In genomic region chr20:53748821-53749402, GRCh38 we compare ENCODE assay signal across 1 cellular context.
TF ChIP-seq lines count a peak whose summit lies in the region.

No MANE protein-coding gene starts in this region.

TF ChIP-seq in GM12878, 131 proteins besides CTCF, POLR2A, EP300 and RAD21 (continued from another document):
- TF ChIP-seq EED (IDR thresholded peaks at IDR 0.05; ENCODE audit: low read depth) (0 out of 2 replicates have a peak, but pooled peaks have one; percentile 21), HDGF (IDR thresholded peaks at IDR 0.05) (peak; percentile 51), SMC3 (IDR thresholded peaks at IDR 0.05; ENCODE audit: borderline replicate concordance, low read length) (no peak), RUNX3 (IDR thresholded peaks at IDR 0.05; ENCODE audit: low read length) (peak; percentile 43; the same call in 1 of the 2 replicates), CREM (IDR thresholded peaks at IDR 0.05; ENCODE audit: low read depth) (0 out of 2 replicates have a peak, but pooled peaks have one; percentile 10), FOXK2 (IDR thresholded peaks at IDR 0.05) (no peak), HCFC1 (IDR thresholded peaks at IDR 0.05; ENCODE audit: low read length) (no peak), GATAD2B (conservative IDR thresholded peaks at IDR 0.05; ENCODE audit: low read depth) (no peak), MLLT1 (IDR thresholded peaks at IDR 0.05) (peak; percentile 87; the same call in 1 of the 2 replicates), BHLHE40 (IDR thresholded peaks at IDR 0.05; ENCODE audit: borderline replicate concordance in 1 of 2, low read depth in 2 of 2, low read length in 1 of 2) (peak in 1 of 2 experiments; percentile 11; a peak in 1 of 4 replicates), NKRF (conservative IDR thresholded peaks at IDR 0.05) (0 out of 2 replicates have a peak, but pooled peaks have one; percentile 28)
- TF ChIP-seq, protein P1, sequence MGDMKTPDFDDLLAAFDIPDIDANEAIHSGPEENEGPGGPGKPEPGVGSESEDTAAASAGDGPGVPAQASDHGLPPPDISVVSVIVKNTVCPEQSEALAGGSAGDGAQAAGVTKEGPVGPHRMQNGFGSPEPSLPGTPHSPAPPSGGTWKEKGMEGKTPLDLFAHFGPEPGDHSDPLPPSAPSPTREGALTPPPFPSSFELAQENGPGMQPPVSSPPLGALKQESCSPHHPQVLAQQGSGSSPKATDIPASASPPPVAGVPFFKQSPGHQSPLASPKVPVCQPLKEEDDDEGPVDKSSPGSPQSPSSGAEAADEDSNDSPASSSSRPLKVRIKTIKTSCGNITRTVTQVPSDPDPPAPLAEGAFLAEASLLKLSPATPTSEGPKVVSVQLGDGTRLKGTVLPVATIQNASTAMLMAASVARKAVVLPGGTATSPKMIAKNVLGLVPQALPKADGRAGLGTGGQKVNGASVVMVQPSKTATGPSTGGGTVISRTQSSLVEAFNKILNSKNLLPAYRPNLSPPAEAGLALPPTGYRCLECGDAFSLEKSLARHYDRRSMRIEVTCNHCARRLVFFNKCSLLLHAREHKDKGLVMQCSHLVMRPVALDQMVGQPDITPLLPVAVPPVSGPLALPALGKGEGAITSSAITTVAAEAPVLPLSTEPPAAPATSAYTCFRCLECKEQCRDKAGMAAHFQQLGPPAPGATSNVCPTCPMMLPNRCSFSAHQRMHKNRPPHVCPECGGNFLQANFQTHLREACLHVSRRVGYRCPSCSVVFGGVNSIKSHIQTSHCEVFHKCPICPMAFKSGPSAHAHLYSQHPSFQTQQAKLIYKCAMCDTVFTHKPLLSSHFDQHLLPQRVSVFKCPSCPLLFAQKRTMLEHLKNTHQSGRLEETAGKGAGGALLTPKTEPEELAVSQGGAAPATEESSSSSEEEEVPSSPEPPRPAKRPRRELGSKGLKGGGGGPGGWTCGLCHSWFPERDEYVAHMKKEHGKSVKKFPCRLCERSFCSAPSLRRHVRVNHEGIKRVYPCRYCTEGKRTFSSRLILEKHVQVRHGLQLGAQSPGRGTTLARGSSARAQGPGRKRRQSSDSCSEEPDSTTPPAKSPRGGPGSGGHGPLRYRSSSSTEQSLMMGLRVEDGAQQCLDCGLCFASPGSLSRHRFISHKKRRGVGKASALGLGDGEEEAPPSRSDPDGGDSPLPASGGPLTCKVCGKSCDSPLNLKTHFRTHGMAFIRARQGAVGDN (IDR thresholded peaks at IDR 0.05) = peak; percentile 31; the same call in 1 of the 2 replicates
- TF ChIP-seq, protein P2, sequence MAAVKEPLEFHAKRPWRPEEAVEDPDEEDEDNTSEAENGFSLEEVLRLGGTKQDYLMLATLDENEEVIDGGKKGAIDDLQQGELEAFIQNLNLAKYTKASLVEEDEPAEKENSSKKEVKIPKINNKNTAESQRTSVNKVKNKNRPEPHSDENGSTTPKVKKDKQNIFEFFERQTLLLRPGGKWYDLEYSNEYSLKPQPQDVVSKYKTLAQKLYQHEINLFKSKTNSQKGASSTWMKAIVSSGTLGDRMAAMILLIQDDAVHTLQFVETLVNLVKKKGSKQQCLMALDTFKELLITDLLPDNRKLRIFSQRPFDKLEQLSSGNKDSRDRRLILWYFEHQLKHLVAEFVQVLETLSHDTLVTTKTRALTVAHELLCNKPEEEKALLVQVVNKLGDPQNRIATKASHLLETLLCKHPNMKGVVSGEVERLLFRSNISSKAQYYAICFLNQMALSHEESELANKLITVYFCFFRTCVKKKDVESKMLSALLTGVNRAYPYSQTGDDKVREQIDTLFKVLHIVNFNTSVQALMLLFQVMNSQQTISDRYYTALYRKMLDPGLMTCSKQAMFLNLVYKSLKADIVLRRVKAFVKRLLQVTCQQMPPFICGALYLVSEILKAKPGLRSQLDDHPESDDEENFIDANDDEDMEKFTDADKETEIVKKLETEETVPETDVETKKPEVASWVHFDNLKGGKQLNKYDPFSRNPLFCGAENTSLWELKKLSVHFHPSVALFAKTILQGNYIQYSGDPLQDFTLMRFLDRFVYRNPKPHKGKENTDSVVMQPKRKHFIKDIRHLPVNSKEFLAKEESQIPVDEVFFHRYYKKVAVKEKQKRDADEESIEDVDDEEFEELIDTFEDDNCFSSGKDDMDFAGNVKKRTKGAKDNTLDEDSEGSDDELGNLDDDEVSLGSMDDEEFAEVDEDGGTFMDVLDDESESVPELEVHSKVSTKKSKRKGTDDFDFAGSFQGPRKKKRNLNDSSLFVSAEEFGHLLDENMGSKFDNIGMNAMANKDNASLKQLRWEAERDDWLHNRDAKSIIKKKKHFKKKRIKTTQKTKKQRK (IDR thresholded peaks at IDR 0.05; ENCODE audit: low read depth, low read length) = no peak
TF ChIP-seq in GM12878: peak in this region for 15.
